ENCODE assay signal across 16 cellular contexts in the genomic region with DNA sequence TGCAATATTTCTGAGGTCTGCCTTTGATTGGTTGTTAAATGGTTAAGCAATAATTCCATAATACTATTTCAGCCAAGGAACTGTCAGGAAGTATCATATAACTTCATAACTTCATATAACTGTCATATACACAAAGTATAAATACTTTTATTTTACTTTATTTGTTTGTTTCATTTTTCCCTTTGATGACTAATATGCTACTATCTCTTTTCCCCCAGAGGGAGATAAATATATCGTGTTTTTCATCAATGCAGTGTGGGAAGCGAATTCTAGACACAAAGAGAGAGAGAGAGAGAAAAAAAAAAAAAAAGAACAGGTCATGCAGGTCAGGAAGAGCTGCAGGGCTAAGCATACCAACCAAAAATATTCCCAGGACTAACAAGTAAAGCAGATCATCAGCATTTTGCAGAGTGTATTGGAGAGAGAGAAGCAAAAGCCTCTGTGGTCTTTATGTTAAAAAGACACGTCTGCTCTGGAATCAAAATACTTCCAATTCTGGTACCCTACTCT.
A peak's percentile ranks its signal among the peaks of the same experiment; 100 is the strongest.
DNase-seq lines count a peak whose midpoint lies in the region; ATAC-seq and TF ChIP-seq lines count a peak whose summit lies in the region.
"Had no signal": no experiment of that assay in that cellular context is flagged by ENCODE, and none has a peak within 500 bp of the region (broad histone marks: within the 10 kb centered on the region; RNA-seq: fewer than 3 reads in every experiment).

No MANE protein-coding gene starts in this region.

- in situ Hi-C loops in HAP-1 (cut with MboI; ENCODE audit: low sequenced_read_pairs), result no loop called here

- DNase-seq in HCEC 1CT (peak; percentile 2), amniotic epithelial cell (ENCODE audit: low read depth) (peak; percentile 61), fibroblast of pulmonary artery (ENCODE audit: low read depth) (peak; percentile 16), skeletal muscle cell (ENCODE audit: low read depth) (peak; percentile 19), HAP-1 (ENCODE audit: low spot score in 2 of 2) (no peak), NCI-H446 treated with DMSO at 0.1 percent for 48 hours (lab: John Stamatoyannopoulos, UW) (no peak)
- DNase-seq: Caco-2, DMS53, GOT3, Karpas-422, NCI-H1417, NCI-H2029 treated with DMSO at 0.1 percent for 48 hours, NCI-H526, OCI-M1 had no signal

- H3K9me3 ChIP-seq in HAP-1, result peaks cover 7% of the 10 kb centered on the region
- H3K9me3 ChIP-seq: Caco-2, SJSA1 had no signal

- H3K4me1 ChIP-seq in HAP-1, result no peaks in the 10 kb centered on the region
- H3K4me1 ChIP-seq: Caco-2, SJSA1 had no signal

- H3K36me3 ChIP-seq in HAP-1 (replicated peaks), result no peaks in the 10 kb centered on the region
- H3K36me3 ChIP-seq: SJSA1 had no signal

- ATAC-seq in HG02981 (IDR thresholded peaks at IDR 0.05; ENCODE audit: unreplicated experiment), result no peak

- TF ChIP-seq CTCF in fibroblast of pulmonary artery (IDR thresholded peaks at IDR 0.05; ENCODE audit: low read length, missing control alignments), result no peak

- no peaks in the 10 kb centered on the region for H3K27me3 ChIP-seq in HAP-1 (ENCODE audit: low read depth)
- H3K27me3 ChIP-seq: SJSA1 had no signal

- H3K4me3 ChIP-seq in fibroblast of pulmonary artery (replicated peaks; ENCODE audit: low read depth, low read length), result no peak overlapping the region
- no peak overlapping the region for H3K4me3 ChIP-seq in skeletal muscle cell (ENCODE audit: low read depth, low read length)
- no peak overlapping the region for H3K4me3 ChIP-seq in HAP-1
- H3K4me3 ChIP-seq: SJSA1 had no signal

Comparison
In these comparisons a context has a peak if more than half of its experiments do, and no peak if none do; other contexts are left out.
1. DNase-seq: peak in HCEC 1CT (single experiment), amniotic epithelial cell (single experiment), fibroblast of pulmonary artery (single experiment) and skeletal muscle cell (single experiment); none in HAP-1 (0 of 2) and NCI-H446 treated with DMSO at 0.1 percent for 48 hours (single experiment).